8 cellular contexts compared by ENCODE assay signal in genomic region chr12:94148841-94149780, GRCh38. TPM values are rescaled to one million over a fixed set of nuclear protein-coding genes. Genes with fewer than 3 reads are reported as not detected.
A peak's percentile ranks its signal among the peaks of the same experiment; 100 is the strongest.
DNase-seq lines count a peak whose midpoint lies in the region; ATAC-seq and TF ChIP-seq lines count a peak whose summit lies in the region.

No MANE protein-coding gene starts in this region.

- peak; percentile 68 for DNase-seq in ELF-1 (ENCODE audit: low read depth, low spot score)
- no peak for DNase-seq in Jurkat, Clone E6-1 (ENCODE audit: low read depth, low spot score)
- peak; percentile 71 for DNase-seq in activated B cell treated with CpG ODN at 0.5 μM for 24 hours
- peak; percentile 39 to 45 for DNase-seq in lung microvascular endothelial cell (ENCODE audit: low read depth in 2 of 2)
- no peak for DNase-seq in NCI-H510A (lab: John Stamatoyannopoulos, UW)

- CTCF ChIA-PET in activated B cell treated with CpG ODN at 0.5 μM for 24 hours (lab: Charles Lee): interaction anchor here (0.6 to 3.0 kb wide), 16 partner anchors 8 to 1044 kb away, joined by 3 to 17 read pairs (median 4); no protein-coding TSS in a partner anchor

- peak overlapping the region; percentile 47 to 48 for H3K9ac ChIP-seq in duodenal mucosa (ENCODE audit: low read depth in 1 of 2, low read length in 2 of 2)

- H3K9me3 ChIP-seq in duodenal mucosa (ENCODE audit: control insufficient read depth in 1 of 2, low read length in 2 of 2): no peaks in the 10 kb centered on the region

- intact Hi-C loops in activated B cell treated with CpG ODN at 0.5 μM for 24 hours (cut with micrococcal nuclease): loop anchor here (1.0 to 10.0 kb wide), 7 partner anchors 91 to 1066 kb away; partner anchors contain the start of genes CEP83, FGD6 and VEZT

- H3K4me3 ChIP-seq in Jurkat, Clone E6-1 (ENCODE audit: low read length): peak overlapping the region; percentile 46
- H3K4me3 ChIP-seq in duodenal mucosa (ENCODE audit: low read depth in 1 of 2, low read length in 2 of 2): peak overlapping the region; percentile 64 to 78

- H3K36me3 Mint-ChIP-seq in activated B cell treated with CpG ODN at 0.5 μM for 24 hours (ENCODE audit: low read depth): peaks cover 8% of the 10 kb centered on the region
- H3K36me3 Mint-ChIP-seq in stimulated activated naive CD8-positive, alpha-beta T cell treated with anti-CD3 and anti-CD28 coated beads, Interleukin-15, Interleukin-2, amounts not matched to agents 100 ng/mL and 50 ng/mL, for 24 hours (ENCODE audit: low read depth): no peaks in the 10 kb centered on the region

- H3K4me1 ChIP-seq in duodenal mucosa (ENCODE audit: control insufficient read depth in 1 of 2, insufficient read depth in 2 of 2, low read length in 2 of 2): peaks cover 23 to 37% of the 10 kb centered on the region in 2 donors

- peaks cover 21 to 34% of the 10 kb centered on the region in 2 donors for H3K27me3 ChIP-seq in duodenal mucosa (ENCODE audit: control insufficient read depth in 1 of 2, insufficient read depth in 2 of 2, low read length in 2 of 2)

- no peaks in the 10 kb centered on the region for H3K27me3 Mint-ChIP-seq in activated B cell treated with CpG ODN at 0.5 μM for 24 hours
- H3K27me3 Mint-ChIP-seq in stimulated activated naive CD8-positive, alpha-beta T cell treated with anti-CD3 and anti-CD28 coated beads, Interleukin-15, Interleukin-2, amounts not matched to agents 100 ng/mL and 50 ng/mL, for 24 hours: peaks cover 25% of the 10 kb centered on the region

- H3K9me3 Mint-ChIP-seq in activated B cell treated with CpG ODN at 0.5 μM for 24 hours: no peaks in the 10 kb centered on the region
- H3K9me3 Mint-ChIP-seq in stimulated activated naive CD8-positive, alpha-beta T cell treated with anti-CD3 and anti-CD28 coated beads, Interleukin-15, Interleukin-2, amounts not matched to agents 100 ng/mL and 50 ng/mL, for 24 hours: no peaks in the 10 kb centered on the region

- no peak for TF ChIP-seq CTCF in activated B cell treated with CpG ODN at 0.5 μM for 24 hours (IDR thresholded peaks at IDR 0.05)

- peak overlapping the region; percentile 96 for H3K4me3 Mint-ChIP-seq in activated B cell treated with CpG ODN at 0.5 μM for 24 hours
- peak overlapping the region; percentile 90 for H3K4me3 Mint-ChIP-seq in stimulated activated naive CD8-positive, alpha-beta T cell treated with anti-CD3 and anti-CD28 coated beads, Interleukin-15, Interleukin-2, amounts not matched to agents 100 ng/mL and 50 ng/mL, for 24 hours

- H3K36me3 ChIP-seq in duodenal mucosa (ENCODE audit: control insufficient read depth in 1 of 2, insufficient read depth in 2 of 2, low read length in 2 of 2): no peaks in the 10 kb centered on the region

- H3K4me1 Mint-ChIP-seq in activated B cell treated with CpG ODN at 0.5 μM for 24 hours: peaks cover 58% of the 10 kb centered on the region
- peaks cover 41% of the 10 kb centered on the region for H3K4me1 Mint-ChIP-seq in stimulated activated naive CD8-positive, alpha-beta T cell treated with anti-CD3 and anti-CD28 coated beads, Interleukin-15, Interleukin-2, amounts not matched to agents 100 ng/mL and 50 ng/mL, for 24 hours (ENCODE audit: low read depth)

- peak overlapping the region; percentile 70 for H3K27ac Mint-ChIP-seq in activated B cell treated with CpG ODN at 0.5 μM for 24 hours
- no peak overlapping the region for H3K27ac Mint-ChIP-seq in stimulated activated naive CD8-positive, alpha-beta T cell treated with anti-CD3 and anti-CD28 coated beads, Interleukin-15, Interleukin-2, amounts not matched to agents 100 ng/mL and 50 ng/mL, for 24 hours

- H3K27ac ChIP-seq in duodenal mucosa (ENCODE audit: low read depth, low read length): no peak overlapping the region

- peak; percentile 24 for ATAC-seq in GM21447 (IDR thresholded peaks at IDR 0.05; ENCODE audit: unreplicated experiment)
- ATAC-seq in activated B cell treated with CpG ODN at 0.5 μM for 24 hours (ENCODE audit: low read depth): peak; percentile 29

- POLR2A ChIA-PET in activated B cell treated with CpG ODN at 0.5 μM for 24 hours (lab: Charles Lee): interaction anchor here (0.7 to 3.7 kb wide), 14 partner anchors 9 to 855 kb away, joined by 3 to 64 read pairs (median 4); partner anchors contain the start of gene CEP83

RNA-seq across cellular contexts. Expression of gene PLXNC1, which starts 0.7 kb away (rescaled TPM):
- 1.5 TPM for polyA plus RNA-seq in Jurkat, Clone E6-1 (2012; ENCODE audit: insufficient read depth, insufficient read length)
- total RNA-seq in activated B cell treated with CpG ODN at 0.5 μM for 24 hours: 27.0 and 30.9 TPM in 2 replicates
- under 0.01 and 0.22 TPM in 2 replicates for total RNA-seq in lung microvascular endothelial cell

Comparison
In these comparisons a context has a peak if more than half of its experiments do, and no peak if none do; other contexts are left out.
1. DNase-seq: peak in ELF-1 (single experiment), activated B cell treated with CpG ODN at 0.5 μM for 24 hours (single experiment) and lung microvascular endothelial cell (2 of 2); none in Jurkat, Clone E6-1 (single experiment) and NCI-H510A (single experiment).
2. RNA of gene PLXNC1, which starts 0.7 kb away (total RNA-seq): 27.0 to 30.9 TPM in activated B cell treated with CpG ODN at 0.5 μM for 24 hours; under 0.01 to 0.22 TPM in lung microvascular endothelial cell; every median in the first group is over 10 times any median in the second.